In the genomic region with DNA sequence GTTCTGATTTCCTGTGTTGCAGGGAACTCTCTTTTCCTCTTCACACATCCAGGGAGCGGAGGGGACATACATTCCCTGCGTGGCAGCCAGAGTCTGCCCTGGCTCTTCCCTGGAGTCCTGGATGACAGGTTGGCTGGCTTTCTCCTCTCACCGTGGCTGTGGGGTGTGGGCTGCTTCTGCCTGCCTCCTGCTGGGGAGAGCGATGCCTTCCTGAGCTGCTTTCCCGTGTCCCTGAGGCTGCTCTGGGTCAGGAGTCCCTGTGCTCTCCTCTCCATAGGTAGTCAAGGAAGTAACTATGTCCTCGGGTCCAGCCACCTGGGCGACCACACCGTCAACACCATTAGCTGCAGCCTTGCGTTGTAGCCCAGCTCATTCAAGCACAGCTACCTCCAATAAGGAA, we compare ENCODE assay signal across 16 cellular contexts.
A peak's percentile ranks its signal among the peaks of the same experiment; 100 is the strongest.
DNase-seq lines count a peak whose midpoint lies in the region; ATAC-seq, FAIRE-seq and TF ChIP-seq lines count a peak whose summit lies in the region.
"Had no signal": no experiment of that assay in that cellular context is flagged by ENCODE, and none has a peak within 500 bp of the region (broad histone marks: within the 10 kb centered on the region; RNA-seq: fewer than 3 reads in every experiment).

No MANE protein-coding gene starts in this region.

- CTCF ChIA-PET in K562 (lab: Yijun Ruan, JAX; ENCODE audit: low intra/inter-chr PET ratio): no interaction called here

- no peak overlapping the region for H2AFZ ChIP-seq in GM23338
- H2AFZ ChIP-seq in K562 (ENCODE audit: low read depth, low read length): peak overlapping the region; percentile 41; the same call in 1 of the 2 replicates

- in situ Hi-C loops in K562 (cut with MboI) (no loop called here), brain microvascular endothelial cell (cut with HindIII; ENCODE audit: low pct_ligation_motif_present, low sequenced_read_pairs) (no loop called here)

- DNase-seq in D721Med (ENCODE audit: insufficient read length, low spot score): no peak
- peak; percentile 18 for DNase-seq in GM23338 (ENCODE audit: low spot score)
- DNase-seq in K562 (ENCODE audit: extremely low read depth in 1 of 4, low spot score in 3 of 4): peak in 2 of 4 experiments; percentile 16 to 33
- peak; percentile 39 for DNase-seq in iPS-NIHi7 (ENCODE audit: extremely low spot score)
- no peak for DNase-seq in pons (ENCODE audit: low spot score)
- DNase-seq in brain microvascular endothelial cell: no peak
- DNase-seq: C1 segment of cervical spinal cord; CD8-positive, alpha-beta memory T cell; DMS79; KBM-7; NCI-H1105; NCI-H2081 treated with DMSO at 0.1 percent for 48 hours; NCI-H748 treated with DMSO at 0.1 percent for 48 hours; OCI-M1 had no signal

- H3K36me3 ChIP-seq in GM23338 (ENCODE audit: insufficient read depth): no peaks in the 10 kb centered on the region
- H3K36me3 ChIP-seq in K562 (ENCODE audit: control insufficient read depth, insufficient read depth, low read length): no peaks in the 10 kb centered on the region
- H3K36me3 ChIP-seq in brain microvascular endothelial cell (replicated peaks): no peaks in the 10 kb centered on the region

- 11% methylated on average over 9 of the region's 9 CpGs for WGBS in K562 (ENCODE audit: insufficient coverage, low coverage, missing lambda C conversion rate)

- TF ChIP-seq CTCF in D721Med (IDR thresholded peaks at IDR 0.05; ENCODE audit: insufficient read depth, missing control alignments) (peak; percentile 10), GM23338 (conservative IDR thresholded peaks at IDR 0.05; ENCODE audit: low read depth in 2 of 2) (0 out of 4 replicates have a peak, but pooled peaks of 1 of the 2 experiments have one; percentile 13), K562 (IDR thresholded peaks at IDR 0.05 in 2 of 3, conservative IDR thresholded peaks at IDR 0.05 in 1 of 3; ENCODE audit: insufficient read depth in 2 of 3, low read depth in 1 of 3, low read length in 3 of 3) (peak; percentile 11 to 30 (median 22); a peak in 2 of 6 replicates), brain microvascular endothelial cell (IDR thresholded peaks at IDR 0.05; ENCODE audit: low read depth, low read length, missing control alignments) (no peak)

- no peaks in the 10 kb centered on the region for H3K27me3 ChIP-seq in GM23338 (ENCODE audit: insufficient read depth)
- H3K27me3 ChIP-seq in K562 (ENCODE audit: control insufficient read depth in 2 of 2, insufficient read depth in 2 of 2, low read length in 2 of 2): peaks cover 8 to 46% of the 10 kb centered on the region in 2 experiments; a peak in 4 of 5 replicates
- H3K27me3 ChIP-seq in brain microvascular endothelial cell (replicated peaks): no peaks in the 10 kb centered on the region

- POLR2A ChIA-PET in K562 (lab: Yijun Ruan, JAX): no interaction called here

- H3K4me2 ChIP-seq in GM23338 (no peak overlapping the region), K562 (ENCODE audit: insufficient read depth, low read length) (peak overlapping the region; percentile 38; the same call in 1 of the 2 replicates)

- BruUV-seq in K562 (replicated peaks; lab: Mats Ljungman, UMichigan): no TSS peak

- intact Hi-C loops in K562 (cut with micrococcal nuclease): no loop called here

- peaks cover 4% of the 10 kb centered on the region for H3K9me1 ChIP-seq in K562 (ENCODE audit: control insufficient read depth, insufficient read depth, low read length)

- H3K27me3 Mint-ChIP-seq in GM23338 (ENCODE audit: insufficient read depth, low read depth, poor library complexity): peaks cover 3% of the 10 kb centered on the region

- H3K79me2 ChIP-seq in GM23338 (replicated peaks; ENCODE audit: insufficient read depth) (no peaks in the 10 kb centered on the region), K562 (ENCODE audit: control insufficient read depth, insufficient read depth, low read length) (no peaks in the 10 kb centered on the region)

- H3K4me3 ChIP-seq in GM23338 (no peak overlapping the region), K562 (no peak overlapping the region), brain microvascular endothelial cell (ENCODE audit: low read depth, low read length) (no peak overlapping the region)

- peak; percentile 60 for ATAC-seq in GM23338
- ATAC-seq in K562: peak; percentile 73
- no peak for ATAC-seq in HG02642 (IDR thresholded peaks at IDR 0.05; ENCODE audit: poor library complexity, unreplicated experiment)
- ATAC-seq: HCT116 had no signal

- H3K9ac ChIP-seq in K562 (ENCODE audit: insufficient read depth in 1 of 2, low read depth in 2 of 2, low read length in 2 of 2): no peak overlapping the region

- H3K9me3 Mint-ChIP-seq in GM23338: no peaks in the 10 kb centered on the region

- peaks cover 18% of the 10 kb centered on the region for H3K4me1 Mint-ChIP-seq in GM23338
- H3K4me1 Mint-ChIP-seq: CD8-positive, alpha-beta memory T cell had no signal

- no peaks in the 10 kb centered on the region for H3K9me3 ChIP-seq in K562 (replicated peaks; ENCODE audit: control insufficient read depth, insufficient read depth, low read depth, low read length)

- TF ChIP-seq RAD21 in K562 (CRISPR knock-in tag; conservative IDR thresholded peaks at IDR 0.05 in 1 of 2, IDR thresholded peaks at IDR 0.05 in 1 of 2): peak in 1 of 2 experiments; percentile 23; a peak in 1 of 4 replicates

- H4K20me1 ChIP-seq in GM23338 (replicated peaks; ENCODE audit: insufficient read depth) (no peaks in the 10 kb centered on the region), K562 (replicated peaks; ENCODE audit: control insufficient read depth, insufficient read depth, low read length) (no peaks in the 10 kb centered on the region)

- H3K9me2 ChIP-seq in GM23338 (ENCODE audit: insufficient read depth): 0 out of 2 replicates have a peak, but pooled peaks cover 9% of the 10 kb centered on the region

- no peak overlapping the region for H3K4me3 Mint-ChIP-seq in GM23338
- H3K4me3 Mint-ChIP-seq: CD8-positive, alpha-beta memory T cell had no signal

- TF ChIP-seq POLR2A in K562 (conservative IDR thresholded peaks at IDR 0.05): no peak

- no peak for TF ChIP-seq EP300 in K562 (IDR thresholded peaks at IDR 0.05; ENCODE audit: low read length)

- H3K27ac Mint-ChIP-seq in GM23338: no peak overlapping the region

- FAIRE-seq in D721Med (lab: Jason Lieb, UNC) (no peak), K562 (lab: Jason Lieb, UNC) (no peak)

- H3K36me3 Mint-ChIP-seq in GM23338 (ENCODE audit: low read depth): no peaks in the 10 kb centered on the region
- H3K36me3 Mint-ChIP-seq: CD8-positive, alpha-beta memory T cell had no signal

- H3K27ac ChIP-seq in GM23338 (ENCODE audit: low read depth): no peak overlapping the region
- H3K27ac ChIP-seq in K562 (ENCODE audit: extremely low read depth, low read depth, low read length): no peak overlapping the region; the same call in 2 of the 3 replicates
- no peak overlapping the region for H3K27ac ChIP-seq in brain microvascular endothelial cell

- H3K4me1 ChIP-seq in GM23338 (ENCODE audit: insufficient read depth) (0 out of 2 replicates have a peak, but pooled peaks cover 5% of the 10 kb centered on the region), K562 (replicated peaks in 1 of 2; ENCODE audit: control insufficient read depth in 2 of 2, insufficient read depth in 2 of 2, low read length in 2 of 2) (peaks cover 10 to 11% of the 10 kb centered on the region in 2 experiments; a peak in 4 of 5 replicates)

- H3F3A ChIP-seq in GM23338 (replicated peaks; ENCODE audit: low read depth): no peaks in the 10 kb centered on the region

TF ChIP-seq in GM23338, 12 proteins besides CTCF, POLR2A, EP300 and RAD21 (continues in another document):
- TF ChIP-seq STAT1 (IDR thresholded peaks at IDR 0.05; ENCODE audit: unreplicated experiment) (no peak), ZNF331 (CRISPR knock-in tag; IDR thresholded peaks at IDR 0.05; ENCODE audit: low read depth) (no peak), POLR2AphosphoS5 (IDR thresholded peaks at IDR 0.05; ENCODE audit: low read depth) (no peak), JUNB (IDR thresholded peaks at IDR 0.05; ENCODE audit: unreplicated experiment) (no peak)

TF ChIP-seq in K562, 482 proteins besides CTCF, POLR2A, EP300 and RAD21:
- TF ChIP-seq CC2D1A (IDR thresholded peaks at IDR 0.05) (no peak), EWSR1 (IDR thresholded peaks at IDR 0.05; ENCODE audit: borderline replicate concordance, low read depth, partially characterized antibody) (no peak), ZNF316 (IDR thresholded peaks at IDR 0.05) (no peak), ILF3 (IDR thresholded peaks at IDR 0.05; ENCODE audit: borderline replicate concordance) (no peak), RFX1 (IDR thresholded peaks at IDR 0.05) (no peak), PCBP2 (IDR thresholded peaks at IDR 0.05; ENCODE audit: low read depth, low read length, poor library complexity, severe bottlenecking) (no peak), FUS (optimal IDR thresholded peaks at IDR 0.05; ENCODE audit: low read depth, low read length) (no peak)
- TF ChIP-seq, protein P1, sequence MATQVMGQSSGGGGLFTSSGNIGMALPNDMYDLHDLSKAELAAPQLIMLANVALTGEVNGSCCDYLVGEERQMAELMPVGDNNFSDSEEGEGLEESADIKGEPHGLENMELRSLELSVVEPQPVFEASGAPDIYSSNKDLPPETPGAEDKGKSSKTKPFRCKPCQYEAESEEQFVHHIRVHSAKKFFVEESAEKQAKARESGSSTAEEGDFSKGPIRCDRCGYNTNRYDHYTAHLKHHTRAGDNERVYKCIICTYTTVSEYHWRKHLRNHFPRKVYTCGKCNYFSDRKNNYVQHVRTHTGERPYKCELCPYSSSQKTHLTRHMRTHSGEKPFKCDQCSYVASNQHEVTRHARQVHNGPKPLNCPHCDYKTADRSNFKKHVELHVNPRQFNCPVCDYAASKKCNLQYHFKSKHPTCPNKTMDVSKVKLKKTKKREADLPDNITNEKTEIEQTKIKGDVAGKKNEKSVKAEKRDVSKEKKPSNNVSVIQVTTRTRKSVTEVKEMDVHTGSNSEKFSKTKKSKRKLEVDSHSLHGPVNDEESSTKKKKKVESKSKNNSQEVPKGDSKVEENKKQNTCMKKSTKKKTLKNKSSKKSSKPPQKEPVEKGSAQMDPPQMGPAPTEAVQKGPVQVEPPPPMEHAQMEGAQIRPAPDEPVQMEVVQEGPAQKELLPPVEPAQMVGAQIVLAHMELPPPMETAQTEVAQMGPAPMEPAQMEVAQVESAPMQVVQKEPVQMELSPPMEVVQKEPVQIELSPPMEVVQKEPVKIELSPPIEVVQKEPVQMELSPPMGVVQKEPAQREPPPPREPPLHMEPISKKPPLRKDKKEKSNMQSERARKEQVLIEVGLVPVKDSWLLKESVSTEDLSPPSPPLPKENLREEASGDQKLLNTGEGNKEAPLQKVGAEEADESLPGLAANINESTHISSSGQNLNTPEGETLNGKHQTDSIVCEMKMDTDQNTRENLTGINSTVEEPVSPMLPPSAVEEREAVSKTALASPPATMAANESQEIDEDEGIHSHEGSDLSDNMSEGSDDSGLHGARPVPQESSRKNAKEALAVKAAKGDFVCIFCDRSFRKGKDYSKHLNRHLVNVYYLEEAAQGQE (CRISPR knock-in tag; IDR thresholded peaks at IDR 0.05; ENCODE audit: low read depth): no peak
TF ChIP-seq in K562: peak in this region for 0.

Comparison
In these comparisons a context has a peak if more than half of its experiments do, and no peak if none do; other contexts are left out.
1. DNase-seq: peak in GM23338 (single experiment) and iPS-NIHi7 (single experiment); none in D721Med (single experiment), pons (single experiment) and brain microvascular endothelial cell (single experiment).